In the genomic region with DNA sequence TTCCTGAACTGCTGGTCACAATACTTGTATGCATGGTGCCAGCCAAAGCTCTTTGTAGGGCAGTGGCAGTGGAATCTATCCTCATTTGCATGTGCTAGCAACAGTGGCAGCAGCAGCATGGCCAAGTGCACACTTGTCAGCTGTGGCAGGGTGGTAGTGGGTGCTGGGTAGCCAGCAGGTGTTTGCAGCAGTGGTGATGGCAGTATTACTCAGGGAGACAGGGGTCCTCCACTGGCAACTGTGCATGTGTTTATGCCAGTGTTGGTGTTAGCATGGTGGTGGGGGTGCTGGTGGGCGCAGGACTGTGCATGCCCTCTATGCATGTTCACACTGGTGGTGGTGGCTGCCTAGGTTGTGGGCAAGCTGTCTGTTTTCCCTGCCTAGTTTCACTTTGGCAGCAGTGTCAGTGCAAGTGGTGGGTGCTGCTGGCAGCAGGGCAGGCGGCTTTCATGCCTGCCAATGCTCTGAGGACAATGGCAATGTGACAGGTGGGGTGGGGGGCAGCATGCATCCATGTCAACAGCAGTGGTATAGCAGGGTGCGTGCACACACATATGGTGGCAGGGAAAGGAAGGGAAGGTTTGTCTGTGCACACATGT, we compare ENCODE assay signal across 33 cellular contexts. TPM values are rescaled to one million over a fixed set of nuclear protein-coding genes. Genes with fewer than 3 reads are reported as not detected.
"Had no signal": no experiment of that assay in that cellular context is flagged by ENCODE, and none has a peak within 500 bp of the region (broad histone marks: within the 10 kb centered on the region; RNA-seq: fewer than 3 reads in every experiment).

No MANE protein-coding gene starts in this region.

- H3K27ac Mint-ChIP-seq: activated naive CD4-positive, alpha-beta T cell treated with anti-CD3 and anti-CD28 coated beads, Interleukin-2, amount 50 U/mL, for 72 hours; activated T-cell treated with anti-CD3 and anti-CD28 coated beads, Interleukin-2, amount 50 U/mL, for 24 hours; nephron; progenitor cell of endocrine pancreas; stimulated activated naive B cell treated with anti-CD40 and anti-IgM and Interleukin-4, amounts not matched to agents 10 μg/mL and 1 μg/mL and 100 μg/mL, for 72 hours had no signal

- H3K4me1 Mint-ChIP-seq: central memory CD8-positive, alpha-beta T cell; nephron; stimulated activated naive B cell treated with anti-CD40 and anti-IgM and Interleukin-4, amounts not matched to agents 10 μg/mL and 1 μg/mL and 100 μg/mL, for 72 hours had no signal

- DNase-seq: activated CD4-positive, alpha-beta T cell treated with anti-CD3 and anti-CD28 coated beads for 48 hours; activated CD4-positive, alpha-beta T cell treated with anti-CD3 and anti-CD28 coated beads, Interleukin-2, amount 50 U/mL, for 48 hours; activated CD8-positive, alpha-beta memory T cell treated with anti-CD3 and anti-CD28 coated beads, Interleukin-2, amount 50 U/mL, for 48 hours; activated gamma-delta T cell; activated T-cell treated with anti-CD3 and anti-CD28 coated beads, Interleukin-2, amount 50 U/mL, for 24 hours; colonic mucosa; effector CD8-positive, alpha-beta T cell; esophagus squamous epithelium; foreskin melanocyte; left ventricle myocardium inferior; mammary epithelial cell; retina; stimulated activated CD4-positive, alpha-beta T cell treated with anti-CD3 and anti-CD28 coated beads, Interleukin-15, amount 100 ng/mL, for 24 hours; stimulated activated CD4-positive, alpha-beta T cell treated with anti-CD3 and anti-CD28 coated beads, Interleukin-2, amount 100 ng/mL, for 24 hours; stimulated activated naive B cell treated with anti-CD40 and anti-IgM and Interleukin-4, amounts not matched to agents 10 μg/mL and 1 μg/mL and 100 μg/mL, for 72 hours; stomach; thyroid gland; WERI-Rb-1 had no signal

- H3K36me3 ChIP-seq: breast epithelium, colonic mucosa, esophagus squamous epithelium, left ventricle myocardium inferior, neutrophil, ovary, stomach, thyroid gland, upper lobe of left lung, WERI-Rb-1 had no signal

- H3K27ac ChIP-seq: breast epithelium, colonic mucosa, epithelial cell of prostate, esophagus squamous epithelium, left ventricle myocardium inferior, neutrophil, ovary, stomach, thyroid gland, upper lobe of left lung, WERI-Rb-1 had no signal

- H3K4me2 ChIP-seq: smooth muscle cell had no signal

- H3K27me3 Mint-ChIP-seq: activated T-cell treated with anti-CD3 and anti-CD28 coated beads, Interleukin-2, amount 50 U/mL, for 24 hours; central memory CD8-positive, alpha-beta T cell; progenitor cell of endocrine pancreas; stimulated activated naive B cell treated with anti-CD40 and anti-IgM and Interleukin-4, amounts not matched to agents 10 μg/mL and 1 μg/mL and 100 μg/mL, for 72 hours had no signal

- H3K4me3 Mint-ChIP-seq: activated T-cell treated with anti-CD3 and anti-CD28 coated beads, Interleukin-2, amount 50 U/mL, for 24 hours; central memory CD8-positive, alpha-beta T cell; nephron; stimulated activated naive B cell treated with anti-CD40 and anti-IgM and Interleukin-4, amounts not matched to agents 10 μg/mL and 1 μg/mL and 100 μg/mL, for 72 hours had no signal

- H3K4me3 ChIP-seq: breast epithelium, colonic mucosa, esophagus squamous epithelium, left ventricle myocardium inferior, ovary, smooth muscle cell, stomach, thyroid gland, upper lobe of left lung had no signal

- H3K36me3 Mint-ChIP-seq: stimulated activated naive B cell treated with anti-CD40 and anti-IgM and Interleukin-4, amounts not matched to agents 10 μg/mL and 1 μg/mL and 100 μg/mL, for 72 hours had no signal

- ATAC-seq: activated CD4-positive, CD25-positive, alpha-beta regulatory T cell treated with anti-CD3 and anti-CD28 coated beads, Interleukin-2, amount 50 U/mL, for 24 hours; activated naive CD4-positive, alpha-beta T cell treated with anti-CD3 and anti-CD28 coated beads, Interleukin-2, amount 50 U/mL, for 72 hours; stimulated activated naive B cell treated with anti-CD40 and anti-IgM and Interleukin-4, amounts not matched to agents 10 μg/mL and 1 μg/mL and 100 μg/mL, for 72 hours had no signal

- FAIRE-seq: endometrium, islet of Langerhans had no signal

- H3K27me3 ChIP-seq: breast epithelium, colonic mucosa, esophagus squamous epithelium, neutrophil, ovary, stomach, thyroid gland, upper lobe of left lung had no signal

- H3K9me3 ChIP-seq: colonic mucosa, neutrophil, ovary, thyroid gland had no signal

- H3K4me1 ChIP-seq: breast epithelium, colonic mucosa, esophagus squamous epithelium, left ventricle myocardium inferior, stomach, thyroid gland, upper lobe of left lung had no signal

RNA-seq across cellular contexts. Expression of a gene that starts 41.2 kb away (rescaled TPM):
- total RNA-seq: activated CD8-positive, alpha-beta memory T cell treated with anti-CD3 and anti-CD28 coated beads for 36 hours; T-helper 1 cell treated with Interleukin-12 subunit alpha and Interleukin-12 subunit beta and Interleukin-4 antibody, amounts not matched to agents 30 ng/mL and 1 ng/mL, for 36 hours had no signal
- polyA plus RNA-seq: mammary epithelial cell had no signal
